ENCODE assay signal across 8 cellular contexts in genomic region chr15:78872972-78873795, GRCh38. TPM values are rescaled to one million over a fixed set of nuclear protein-coding genes. Genes with fewer than 3 reads are reported as not detected.
DNase-seq lines count a peak whose midpoint lies in the region; ATAC-seq, FAIRE-seq and TF ChIP-seq lines count a peak whose summit lies in the region.

No MANE protein-coding gene starts in this region.

- ATAC-seq in GM18909 (IDR thresholded peaks at IDR 0.05; ENCODE audit: poor library complexity, unreplicated experiment): peak; percentile 73
- peak; percentile 66 for ATAC-seq in HG03159 (IDR thresholded peaks at IDR 0.05; ENCODE audit: unreplicated experiment)

- no peaks in the 10 kb centered on the region for H3K9me3 ChIP-seq in kidney (ENCODE audit: control insufficient read depth in 1 of 2, low read length in 2 of 2)

- intact Hi-C loops in kidney (cut with DNase I): no loop called here

- DNase-seq in AG09309 (ENCODE audit: low read depth) (peak; percentile 70), NCI-H2227 (lab: John Stamatoyannopoulos, UW; ENCODE audit: unreplicated experiment) (peak; percentile 91), kidney (peak; percentile 94)
- DNase-seq in activated CD4-positive, CD25-positive, alpha-beta regulatory T cell treated with anti-CD3 and anti-CD28 coated beads, Interleukin-2, amount 50 U/mL, for 16 hours (ENCODE audit: low read depth, low spot score): peak; percentile 79
- peak; percentile 91 for DNase-seq in central memory CD4-positive, alpha-beta T cell
- peak; percentile 78 to 83 for DNase-seq in stimulated activated CD4-positive, alpha-beta T cell treated with anti-CD3 and anti-CD28 coated beads, Interleukin-15, amount 100 ng/mL, for 1 hour (ENCODE audit: low read depth in 1 of 2, low spot score in 1 of 2)

- TF ChIP-seq CTCF in AG09309 (IDR thresholded peaks at IDR 0.05; ENCODE audit: control insufficient read depth, insufficient read depth, low read depth, low read length, missing control alignments): peak; percentile 57
- TF ChIP-seq CTCF in kidney (IDR thresholded peaks at IDR 0.05; ENCODE audit: borderline replicate concordance, extremely low read depth, insufficient read depth): peak; percentile 23

- peaks cover 12 to 14% of the 10 kb centered on the region in 2 donors for H3K4me1 ChIP-seq in kidney (ENCODE audit: control insufficient read depth in 1 of 2, insufficient read depth in 1 of 2, low read depth in 1 of 2, low read length in 2 of 2)

- H3K9ac ChIP-seq in kidney (ENCODE audit: low read length in 2 of 2): peak overlapping the region; percentile 98 to 100

- H3K36me3 ChIP-seq in kidney (ENCODE audit: control insufficient read depth in 1 of 2, insufficient read depth in 2 of 2, low read length in 2 of 2): no peaks in the 10 kb centered on the region

- peak overlapping the region; percentile 93 for H3K4me3 ChIP-seq in AG09309 (ENCODE audit: control insufficient read depth, low read depth, low read length)
- peak overlapping the region; percentile 98 to 99 for H3K4me3 ChIP-seq in kidney (ENCODE audit: low read length in 2 of 2)

- H3K27ac ChIP-seq in kidney (ENCODE audit: low read depth in 2 of 2, low read length in 2 of 2): peak overlapping the region; percentile 98 to 100

- FAIRE-seq in kidney (lab: Jason Lieb, UNC): no peak

RNA-seq across cellular contexts. Expression of gene MORF4L1, which starts 0.5 kb away (rescaled TPM):
- 325 TPM for total RNA-seq in kidney
- polyA plus RNA-seq in kidney (ENCODE audit: insufficient read depth, low read depth, low replicate concordance): 319 TPM

Comparison
In these comparisons a context has a peak if more than half of its experiments do, and no peak if none do; other contexts are left out.
1. Peak in every context shown above with its lines: DNase-seq, ATAC-seq, H3K4me3 ChIP-seq and H3K27ac ChIP-seq.